Comparison of ENCODE assay signal across 26 cellular contexts in genomic region chr18:50863840-50864239, GRCh38. TPM values are rescaled to one million over a fixed set of nuclear protein-coding genes. Genes with fewer than 3 reads are reported as not detected.
"Had no signal": no experiment of that assay in that cellular context is flagged by ENCODE, and none has a peak within 500 bp of the region (broad histone marks: within the 10 kb centered on the region; RNA-seq: fewer than 3 reads in every experiment).

No MANE protein-coding gene starts in this region.

- H3K27me3 ChIP-seq: MG63, SJCRH30 had no signal

- H3K27ac ChIP-seq: RWPE1, SJCRH30 had no signal

- ATAC-seq: Panc1, PC-3, SK-N-SH treated with all-trans-retinoic acid at 6 μM for 48 hours had no signal

- DNase-seq: IMR-90; Karpas-422; KG1; MG63; NCI-H1092; NCI-H1105 treated with DMSO at 0.1 percent for 48 hours; NCI-H1417 treated with DMSO at 0.1 percent for 48 hours; NCI-H146; NCI-H187; NCI-H2029; NCI-H2081 treated with DMSO at 0.1 percent for 48 hours; NCI-H2171; NCI-H226; NCI-H446; NCI-H510A; NCI-H526; NCI-H748 treated with DMSO at 0.1 percent for 48 hours; NK-92 treated with Interleukin-12 subunit alpha and Interleukin-12 subunit beta, amount 100 ng/mL, for 24 hours; PC-3; SHP77; T-helper 1 cell had no signal

- H3K4me3 ChIP-seq: MG63, SJCRH30 had no signal

- H3K36me3 ChIP-seq: MG63, SJCRH30 had no signal

- H3K9me3 ChIP-seq: MG63, SJCRH30 had no signal

RNA-seq across cellular contexts. Expression of gene MRO, which starts 44.0 kb away (rescaled TPM):
- total RNA-seq: HT-29, IMR-90 had no signal
- polyA plus RNA-seq: IMR-90 had no signal
